In genomic region chr1:220239945-220240344, GRCh38 we compare ENCODE assay signal across 25 cellular contexts.
"Had no signal": no experiment of that assay in that cellular context is flagged by ENCODE, and none has a peak within 500 bp of the region (broad histone marks: within the 10 kb centered on the region; RNA-seq: fewer than 3 reads in every experiment).

No MANE protein-coding gene starts in this region.

- DNase-seq: activated B cell treated with CpG ODN at 0.5 μM for 24 hours; activated CD4-positive, alpha-beta T cell treated with anti-CD3 and anti-CD28 coated beads for 1 hour; activated CD4-positive, alpha-beta T cell treated with anti-CD3 and anti-CD28 coated beads, Interleukin-2, amount 10 ng/mL, durations not matched to agents 24 days and 14 days; activated CD4-positive, alpha-beta T cell treated with anti-CD3 and anti-CD28 coated beads, Interleukin-2, amount 50 U/mL, for 48 hours; activated CD8-positive, alpha-beta memory T cell treated with anti-CD3 and anti-CD28 coated beads, Interleukin-2, amount 10 ng/mL, durations not matched to agents 7 days and 5 days; activated effector memory CD4-positive, alpha-beta T cell treated with Interleukin-2 at 50 U/mL for 16 hours; activated naive CD4-positive, alpha-beta T cell treated with Interleukin-2 at 50 U/mL for 16 hours; activated T-cell treated with anti-CD3 and anti-CD28 coated beads, Interleukin-2, amount 50 U/mL, for 24 hours; amygdala; KG1; MV-4-11; NCI-H1105; NCI-H1436; NCI-H1694 treated with DMSO at 0.1 percent for 48 hours; NCI-H2081 treated with DMSO at 0.1 percent for 48 hours; NCI-H345; NCI-H510A; PC-3; SHP77 had no signal

- H3K27me3 Mint-ChIP-seq: activated B cell treated with CpG ODN at 0.5 μM for 24 hours; activated CD4-positive, alpha-beta T cell treated with anti-CD3 and anti-CD28 coated beads, Interleukin-2, amount 10 ng/mL, durations not matched to agents 24 days and 14 days; activated CD8-positive, alpha-beta memory T cell treated with anti-CD3 and anti-CD28 coated beads, Interleukin-2, amount 10 ng/mL, durations not matched to agents 7 days and 5 days; activated T-cell treated with anti-CD3 and anti-CD28 coated beads, Interleukin-2, amount 50 U/mL, for 24 hours; brain; central memory CD8-positive, alpha-beta T cell had no signal

- H3K27ac Mint-ChIP-seq: activated B cell treated with CpG ODN at 0.5 μM for 24 hours; activated CD4-positive, alpha-beta T cell treated with anti-CD3 and anti-CD28 coated beads, Interleukin-2, amount 10 ng/mL, durations not matched to agents 24 days and 14 days; activated CD8-positive, alpha-beta memory T cell treated with anti-CD3 and anti-CD28 coated beads, Interleukin-2, amount 10 ng/mL, durations not matched to agents 7 days and 5 days; activated naive CD4-positive, alpha-beta T cell treated with anti-CD3 and anti-CD28 coated beads, Interleukin-2, amount 50 U/mL, for 72 hours; activated T-helper 1 cell treated with anti-CD3 and anti-CD28 coated beads, Interleukin-12 subunit alpha, Interleukin-12 subunit beta, Interleukin-2, Interleukin-4 antibody, amounts not matched to agents 30 ng/mL and 10 ng/mL and 1 ng/mL, durations not matched to agents 14 hours and 24 hours and 36 hours; T-helper 1 cell treated with Interleukin-12 subunit alpha and Interleukin-12 subunit beta and Interleukin-4 antibody, amounts not matched to agents 30 μg/mL and 1 μg/mL, for 36 hours had no signal

- H3K9me3 Mint-ChIP-seq: activated B cell treated with CpG ODN at 0.5 μM for 24 hours had no signal

- FAIRE-seq: astrocyte had no signal

- H3K4me3 Mint-ChIP-seq: activated B cell treated with CpG ODN at 0.5 μM for 24 hours; activated CD4-positive, alpha-beta T cell treated with anti-CD3 and anti-CD28 coated beads, Interleukin-2, amount 10 ng/mL, durations not matched to agents 24 days and 14 days; activated CD8-positive, alpha-beta memory T cell treated with anti-CD3 and anti-CD28 coated beads, Interleukin-2, amount 10 ng/mL, durations not matched to agents 7 days and 5 days; activated T-cell treated with anti-CD3 and anti-CD28 coated beads, Interleukin-2, amount 50 U/mL, for 24 hours; activated T-helper 1 cell treated with anti-CD3 and anti-CD28 coated beads, Interleukin-12 subunit alpha, Interleukin-12 subunit beta, Interleukin-2, Interleukin-4 antibody, amounts not matched to agents 30 ng/mL and 10 ng/mL and 1 ng/mL, durations not matched to agents 14 hours and 24 hours and 36 hours; brain; central memory CD8-positive, alpha-beta T cell; T-helper 1 cell treated with Interleukin-12 subunit alpha and Interleukin-12 subunit beta and Interleukin-4 antibody, amounts not matched to agents 30 μg/mL and 1 μg/mL, for 36 hours had no signal
